ENCODE assay signal across 8 cellular contexts in the genomic region with DNA sequence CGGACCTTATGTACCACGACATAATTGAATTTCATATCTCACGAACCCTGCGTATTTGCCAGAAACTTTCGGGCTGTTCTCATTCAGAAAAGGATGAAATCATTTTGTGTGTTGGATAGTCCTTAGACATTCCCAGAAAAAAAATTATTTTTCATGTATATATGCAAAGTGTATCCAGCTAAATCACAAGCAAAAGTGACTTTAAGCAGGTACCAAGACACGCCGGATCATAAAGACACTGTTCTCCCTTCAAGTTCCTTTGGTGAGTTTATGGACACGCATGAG. TPM values are rescaled to one million over a fixed set of nuclear protein-coding genes. Genes with fewer than 3 reads are reported as not detected.
DNase-seq lines count a peak whose midpoint lies in the region; FAIRE-seq and TF ChIP-seq lines count a peak whose summit lies in the region.
"Had no signal": no experiment of that assay in that cellular context is flagged by ENCODE, and none has a peak within 500 bp of the region (broad histone marks: within the 10 kb centered on the region; RNA-seq: fewer than 3 reads in every experiment).

No MANE protein-coding gene starts in this region.

- no peak overlapping the region for H3K9ac ChIP-seq in MM.1S (ENCODE audit: low read length)
- H3K9ac ChIP-seq in H1 (replicated peaks in 1 of 4; ENCODE audit: extremely low read depth in 1 of 4, low read depth in 3 of 4, low read length in 3 of 4) = no peak overlapping the region
- no peak overlapping the region for H3K9ac ChIP-seq in trophoblast cell (ENCODE audit: low read length)

- no peak overlapping the region for H2BK20ac ChIP-seq in H1 (ENCODE audit: low read length)

- H4K5ac ChIP-seq in H1 (ENCODE audit: insufficient read length, low read depth, low read length) = no peak overlapping the region

- H3K4me3 Mint-ChIP-seq in Caco-2 (ENCODE audit: unreplicated experiment) = peak overlapping the region; percentile 34

- no peak for FAIRE-seq in H1 (lab: Jason Lieb, UNC)
- FAIRE-seq: islet of Langerhans had no signal

- no peaks in the 10 kb centered on the region for H3K9me3 ChIP-seq in Caco-2
- H3K9me3 ChIP-seq in MM.1S (replicated peaks; ENCODE audit: insufficient read depth, low read length) = no peaks in the 10 kb centered on the region
- H3K9me3 ChIP-seq in H1 (ENCODE audit: insufficient read depth in 2 of 2, low read depth in 1 of 2, low read length in 1 of 2) = no peaks in the 10 kb centered on the region
- no peaks in the 10 kb centered on the region for H3K9me3 ChIP-seq in trophoblast cell (ENCODE audit: insufficient read depth, low read depth, low read length)

- no peak overlapping the region for H4K91ac ChIP-seq in H1 (replicated peaks; ENCODE audit: insufficient read length, low read length)
- no peak overlapping the region for H4K91ac ChIP-seq in trophoblast cell (ENCODE audit: low read depth, low read length)

- POLR2A ChIA-PET in Caco-2 (lab: Charles Lee) (no interaction called here), H1 (lab: Charles Lee; ENCODE audit: partially characterized antibody) (interaction anchor here (0.9 to 1.3 kb wide), 4 partner anchors 35 to 169 kb away, joined by 3 to 5 read pairs (median 4); a partner anchor contains a TSS)

- H2AK5ac ChIP-seq in H1 (ENCODE audit: low read depth, low read length) = no peak overlapping the region
- no peak overlapping the region for H2AK5ac ChIP-seq in trophoblast cell (ENCODE audit: low read length)

- H2BK120ac ChIP-seq in H1 (replicated peaks; ENCODE audit: low read depth, low read length) (no peak overlapping the region), trophoblast cell (ENCODE audit: insufficient read depth, low read length, poor library complexity) (no peak overlapping the region)

- DNase-seq in Caco-2 (no peak), MM.1S (no peak), H1 (ENCODE audit: low read depth in 1 of 2, low spot score in 2 of 2) (no peak), trophoblast cell (no peak), cortex of kidney (lab: John Stamatoyannopoulos, UW) (no peak), HuH-7.5 (ENCODE audit: low spot score) (no peak)
- DNase-seq in activated CD4-positive, alpha-beta T cell treated with anti-CD3 and anti-CD28 coated beads for 48 hours = no peak

- H3K56ac ChIP-seq in H1 (replicated peaks; ENCODE audit: insufficient read length, low read depth, low read length) = no peak overlapping the region

- H3K9me2 ChIP-seq in MM.1S (replicated peaks; ENCODE audit: insufficient read depth, low read length) = no peaks in the 10 kb centered on the region

- H3K4me1 ChIP-seq in Caco-2 = peaks cover 12% of the 10 kb centered on the region
- peaks cover 9% of the 10 kb centered on the region for H3K4me1 ChIP-seq in MM.1S (ENCODE audit: low read length)
- no peaks in the 10 kb centered on the region; a peak in 1 of 7 replicates for H3K4me1 ChIP-seq in H1 (replicated peaks in 1 of 4; ENCODE audit: control insufficient read depth in 3 of 4, insufficient read depth in 4 of 4, low read length in 3 of 4)
- H3K4me1 ChIP-seq in trophoblast cell (ENCODE audit: control insufficient read depth in 1 of 2, insufficient read depth in 2 of 2, low read length in 2 of 2) = peaks cover 0 to 3% of the 10 kb centered on the region in 2 experiments

- TF ChIP-seq CTCF in Caco-2 (IDR thresholded peaks at IDR 0.05; ENCODE audit: insufficient read depth in 1 of 2, low read depth in 1 of 2, low read length in 1 of 2, severe bottlenecking in 1 of 2, unreplicated experiment in 1 of 2) = no peak
- no peak for TF ChIP-seq CTCF in MM.1S (IDR thresholded peaks at IDR 0.05; ENCODE audit: low read length)
- no peak for TF ChIP-seq CTCF in H1 (IDR thresholded peaks at IDR 0.05; ENCODE audit: control extremely low read depth in 1 of 3, insufficient read depth in 1 of 3, low read depth in 1 of 3, low read length in 3 of 3)

- no peak overlapping the region for H3K18ac ChIP-seq in H1 (ENCODE audit: extremely low read depth, low read length)
- no peak overlapping the region for H3K18ac ChIP-seq in trophoblast cell (ENCODE audit: low read length)

- H3K36me3 Mint-ChIP-seq in Caco-2 (ENCODE audit: insufficient read depth, unreplicated experiment) = no peaks in the 10 kb centered on the region

- CTCF ChIA-PET in Caco-2 (lab: Charles Lee) = interaction anchor here (0.8 to 1.7 kb wide), 9 partner anchors 61 to 319 kb away, joined by 3 to 11 read pairs (median 4); no protein-coding TSS in a partner anchor
- CTCF ChIA-PET in H1 (lab: Charles Lee; ENCODE audit: partially characterized antibody) = interaction anchor here (0.8 to 5.2 kb wide), 29 partner anchors 9 to 320 kb away, joined by 3 to 44 read pairs (median 6); a partner anchor contains a TSS

- H3K23ac ChIP-seq in H1 (ENCODE audit: insufficient read length) (no peak overlapping the region), trophoblast cell (ENCODE audit: low read length) (no peak overlapping the region)

- H3K9me3 Mint-ChIP-seq in Caco-2 (ENCODE audit: unreplicated experiment) = no peaks in the 10 kb centered on the region

- no peak overlapping the region for H4K8ac ChIP-seq in H1 (ENCODE audit: extremely low read depth, insufficient read depth, low read length)
- H4K8ac ChIP-seq in trophoblast cell (ENCODE audit: low read depth, low read length) = no peak overlapping the region

- H3K27ac Mint-ChIP-seq in Caco-2 (ENCODE audit: unreplicated experiment) = no peak overlapping the region

- H3K4me1 Mint-ChIP-seq in Caco-2 (ENCODE audit: low read depth, unreplicated experiment) = peaks cover 10% of the 10 kb centered on the region

- no peak overlapping the region for H3K4me3 ChIP-seq in Caco-2 (ENCODE audit: low read depth, low read length)
- no peak overlapping the region for H3K4me3 ChIP-seq in MM.1S (ENCODE audit: low read length)
- no peak overlapping the region for H3K4me3 ChIP-seq in H1 (ENCODE audit: extremely low read depth in 1 of 4, insufficient read depth in 2 of 4, low read depth in 3 of 4, low read length in 4 of 4)
- no peak overlapping the region for H3K4me3 ChIP-seq in trophoblast cell (ENCODE audit: low read depth, low read length)

- H3F3A ChIP-seq in MM.1S (ENCODE audit: insufficient read depth, low read length) = peaks cover 16% of the 10 kb centered on the region

- H3K27me3 ChIP-seq in Caco-2 (replicated peaks; ENCODE audit: control insufficient read depth, insufficient read depth, low read length) = no peaks in the 10 kb centered on the region
- no peaks in the 10 kb centered on the region for H3K27me3 ChIP-seq in MM.1S (replicated peaks; ENCODE audit: insufficient read depth, low read length)
- no peaks in the 10 kb centered on the region for H3K27me3 ChIP-seq in H1 (replicated peaks in 1 of 4; ENCODE audit: control insufficient read depth in 3 of 4, extremely low read depth in 1 of 4, insufficient read depth in 3 of 4, low read length in 3 of 4)
- H3K27me3 ChIP-seq in trophoblast cell (ENCODE audit: insufficient read depth, low read length) = no peaks in the 10 kb centered on the region

- H3K27me3 Mint-ChIP-seq in Caco-2 (ENCODE audit: insufficient read depth, unreplicated experiment) = no peaks in the 10 kb centered on the region

- no peak overlapping the region for H3K14ac ChIP-seq in H1 (ENCODE audit: insufficient read length)
- no peak overlapping the region for H3K14ac ChIP-seq in trophoblast cell (ENCODE audit: low read length)

- no peak overlapping the region for H4K12ac ChIP-seq in trophoblast cell (ENCODE audit: low read depth, low read length)

- no peak for TF ChIP-seq EP300 in H1 (IDR thresholded peaks at IDR 0.05; ENCODE audit: borderline replicate concordance in 1 of 2, low read depth in 2 of 2, low read length in 2 of 2)

- H4K20me1 ChIP-seq in MM.1S (ENCODE audit: insufficient read depth, low read length) (no peaks in the 10 kb centered on the region), H1 (replicated peaks in 1 of 2; ENCODE audit: control insufficient read depth in 1 of 2, insufficient read depth in 2 of 2, low read length in 2 of 2) (no peaks in the 10 kb centered on the region)

- H3K27ac ChIP-seq in MM.1S (ENCODE audit: low read length) (no peak overlapping the region), H1 (ENCODE audit: low read depth, low read length) (no peak overlapping the region), trophoblast cell (ENCODE audit: low read depth, low read length) (no peak overlapping the region)

- H2AFZ ChIP-seq in MM.1S (ENCODE audit: low read length) (no peak overlapping the region; the same call in 1 of the 2 replicates), H1 (ENCODE audit: low read length) (0 out of 2 replicates have a peak overlapping the region, but pooled peaks have one; percentile 4), trophoblast cell (ENCODE audit: insufficient read depth, low read length, poor library complexity) (no peak overlapping the region)

- H3K4me2 ChIP-seq in MM.1S (ENCODE audit: low read depth, low read length) (peak overlapping the region; percentile 79; the same call in 1 of the 2 replicates), H1 (ENCODE audit: insufficient read depth in 1 of 2, low read depth in 2 of 2, low read length in 2 of 2) (peak overlapping the region in 1 of 2 experiments; percentile 10; a peak in 1 of 4 replicates), trophoblast cell (ENCODE audit: low read length) (peak overlapping the region; percentile 31)

- WGBS in H1 (ENCODE audit: extremely low coverage in 1 of 2, insufficient coverage in 1 of 2, insufficient read length in 1 of 2, insufficient replicate concordance in 2 of 2, low coverage in 1 of 2, low lambda C conversion rate in 2 of 2, missing lambda C conversion rate in 1 of 2), 2 experiments = 36% methylated on average over 8 of the region's 8 CpGs; no CpG with 5 or more reads in 1 of the 2 experiments
- WGBS in trophoblast cell (ENCODE audit: extremely low coverage, insufficient coverage, insufficient read length) = no CpG with 5 or more reads among the region's 8 CpGs

- H2BK5ac ChIP-seq in H1 (ENCODE audit: low read depth, low read length) = no peak overlapping the region
- no peak overlapping the region for H2BK5ac ChIP-seq in trophoblast cell (ENCODE audit: low read depth, low read length, poor library complexity)

- H3K23me2 ChIP-seq in H1 (ENCODE audit: low read depth, low read length) = no peaks in the 10 kb centered on the region

- H3K79me1 ChIP-seq in H1 (ENCODE audit: low read depth, low read length) (no peaks in the 10 kb centered on the region), trophoblast cell (ENCODE audit: low read length) (no peaks in the 10 kb centered on the region)

- H2BK15ac ChIP-seq in H1 (ENCODE audit: low read length) = no peak overlapping the region

- TF ChIP-seq RAD21 in H1 (IDR thresholded peaks at IDR 0.05 in 1 of 2, conservative IDR thresholded peaks at IDR 0.05 in 1 of 2; ENCODE audit: low read depth in 2 of 2, low read length in 2 of 2) = no peak

- intact Hi-C loops in Caco-2 (cut with micrococcal nuclease; ENCODE audit: unreplicated experiment) = loop anchor here (1.0 to 2.0 kb wide), 5 partner anchors 35 to 319 kb away; a partner anchor contains a TSS

- H2BK12ac ChIP-seq in H1 (ENCODE audit: low read depth, low read length) (no peak overlapping the region), trophoblast cell (ENCODE audit: low read length) (no peak overlapping the region)

- H3K36me3 ChIP-seq in Caco-2 (ENCODE audit: control insufficient read depth, insufficient read depth, low read length) (no peaks in the 10 kb centered on the region), MM.1S (replicated peaks; ENCODE audit: insufficient read depth, low read length) (no peaks in the 10 kb centered on the region), H1 (ENCODE audit: control insufficient read depth in 2 of 4, insufficient read depth in 4 of 4, low read length in 3 of 4) (no peaks in the 10 kb centered on the region), trophoblast cell (ENCODE audit: control insufficient read depth in 1 of 2, insufficient read depth in 2 of 2, low read length in 2 of 2) (no peaks in the 10 kb centered on the region)

- no peak for TF ChIP-seq POLR2A in H1 (IDR thresholded peaks at IDR 0.05; ENCODE audit: control extremely low read depth in 1 of 2, low read depth in 2 of 2, low read length in 2 of 2)

- BruUV-seq in Caco-2 (replicated peaks; lab: Mats Ljungman, UMichigan) = no TSS peak

- H3K79me2 ChIP-seq in MM.1S (ENCODE audit: low read length) (no peaks in the 10 kb centered on the region), H1 (ENCODE audit: control insufficient read depth in 1 of 2, insufficient read depth in 2 of 2, low read length in 2 of 2) (no peaks in the 10 kb centered on the region), trophoblast cell (ENCODE audit: control insufficient read depth, insufficient read depth, low read length, poor library complexity) (no peaks in the 10 kb centered on the region)

- H3K4ac ChIP-seq in H1 (replicated peaks; ENCODE audit: insufficient read length, low read depth, low read length) (no peak overlapping the region), trophoblast cell (ENCODE audit: low read depth, low read length) (no peak overlapping the region)

RNA-seq across cellular contexts. Expression of a gene that starts 35.1 kb away (rescaled TPM):
- total RNA-seq in Caco-2 (2022) = 33.3 and 37.0 TPM in 2 replicates
- total RNA-seq in H1 (2021; fragmentation: NEBNext Ultra II Directional; extraction: Animal tissue kit (Norgen Biotek cat#: 25700)) = 33.2 and 34.7 TPM in 2 replicates
- 15.4 and 18.6 TPM in 2 replicates for polyA plus RNA-seq in H1 (2011; rRNA removed)
- polyA plus RNA-seq in H1 (2011; cell fraction: cytosol; rRNA removed) = 19.6 TPM
- 7.7 TPM for polyA plus RNA-seq in H1 (2011; cell fraction: nucleus; rRNA removed)
- 22.5 to 31.1 TPM (median 23.9 TPM) in 4 replicates for polyA plus RNA-seq in H1 (2012, experiment 1 of 2)
- 21.6 TPM for polyA plus RNA-seq in H1 (2012, experiment 2 of 2)
- 23.9 TPM for polyA plus RNA-seq in H1 (2013, experiment 1 of 2)
- 23.9 TPM for polyA plus RNA-seq in H1 (2013, experiment 2 of 2)
- 6.8 and 7.3 TPM in 2 replicates for polyA minus RNA-seq in H1 (2011; rRNA and poly(A)+ RNA removed)
- polyA minus RNA-seq in H1 (2011; cell fraction: cytosol; rRNA and poly(A)+ RNA removed) = 16.1 TPM
- 5.2 TPM for polyA minus RNA-seq in H1 (2011; cell fraction: nucleus; rRNA and poly(A)+ RNA removed)
- polyA plus RNA-seq in trophoblast cell (2013) = 13.9 and 14.0 TPM in 2 replicates

RNA-seq across cellular contexts. Expression of a gene that starts 59.8 kb away (rescaled TPM):
- total RNA-seq in Caco-2 (2022) = 19.3 and 23.7 TPM in 2 replicates
- 20.5 and 24.1 TPM in 2 replicates for total RNA-seq in H1 (2021; fragmentation: NEBNext Ultra II Directional; extraction: Animal tissue kit (Norgen Biotek cat#: 25700))
- polyA plus RNA-seq in H1 (2011; rRNA removed) = 6.0 and 17.5 TPM in 2 replicates
- polyA plus RNA-seq in H1 (2011; cell fraction: cytosol; rRNA removed) = 35.1 TPM
- polyA plus RNA-seq in H1 (2011; cell fraction: nucleus; rRNA removed) = 1.7 TPM
- polyA plus RNA-seq in H1 (2012, experiment 1 of 2) = 13.3 to 22.4 TPM (median 16.0 TPM) in 4 replicates
- 12.2 TPM for polyA plus RNA-seq in H1 (2012, experiment 2 of 2)
- 23.2 TPM for polyA plus RNA-seq in H1 (2013, experiment 1 of 2)
- 23.7 TPM for polyA plus RNA-seq in H1 (2013, experiment 2 of 2)
- 2.6 and 3.4 TPM in 2 replicates for polyA minus RNA-seq in H1 (2011; rRNA and poly(A)+ RNA removed)
- 4.2 TPM for polyA minus RNA-seq in H1 (2011; cell fraction: cytosol; rRNA and poly(A)+ RNA removed)
- 3.5 TPM for polyA minus RNA-seq in H1 (2011; cell fraction: nucleus; rRNA and poly(A)+ RNA removed)
- polyA plus RNA-seq in trophoblast cell (2013) = 20.8 and 21.6 TPM in 2 replicates
